In genomic region chr22:41401781-41402648, GRCh38 we compare ENCODE assay signal across 1 cellular context.
TF ChIP-seq lines count a peak whose summit lies in the region.

No MANE protein-coding gene starts in this region.

TF ChIP-seq in HepG2, 621 proteins besides CTCF, POLR2A, EP300 and RAD21 (continued from another document and continues in another):
- TF ChIP-seq SNAPC4 (CRISPR knock-in tag; IDR thresholded peaks at IDR 0.05) (no peak), GPBP1L1 (CRISPR knock-in tag; IDR thresholded peaks at IDR 0.05) (no peak), KLF12 (CRISPR knock-in tag; IDR thresholded peaks at IDR 0.05; ENCODE audit: borderline replicate concordance) (no peak), PHF20 (CRISPR knock-in tag; IDR thresholded peaks at IDR 0.05) (no peak), NFE2L2 (IDR thresholded peaks at IDR 0.05; ENCODE audit: low read length) (no peak), ZNF333 (CRISPR knock-in tag; IDR thresholded peaks at IDR 0.05; ENCODE audit: borderline replicate concordance) (no peak), ZNF549 (CRISPR knock-in tag; IDR thresholded peaks at IDR 0.05) (no peak), CEBPB (IDR thresholded peaks at IDR 0.05; ENCODE audit: borderline replicate concordance, low read depth, low read length) (no peak), ZNF138 (CRISPR knock-in tag; IDR thresholded peaks at IDR 0.05; ENCODE audit: low read depth) (no peak), SIX4 (CRISPR knock-in tag; IDR thresholded peaks at IDR 0.05) (no peak), TCF7L2 (IDR thresholded peaks at IDR 0.05; ENCODE audit: low read depth, low read length) (no peak), ZBTB7B (CRISPR knock-in tag; IDR thresholded peaks at IDR 0.05) (peak; percentile 41; the same call in 1 of the 2 replicates), ZNF615 (CRISPR knock-in tag; IDR thresholded peaks at IDR 0.05; ENCODE audit: borderline replicate concordance) (no peak), ATAD3A (CRISPR knock-in tag; IDR thresholded peaks at IDR 0.05) (no peak), ZNF781 (CRISPR knock-in tag; IDR thresholded peaks at IDR 0.05; ENCODE audit: borderline replicate concordance, not compliant biosample characterization) (no peak), SPEN (CRISPR knock-in tag; IDR thresholded peaks at IDR 0.05; ENCODE audit: low read depth) (no peak), ZBTB3 (CRISPR knock-in tag; IDR thresholded peaks at IDR 0.05; ENCODE audit: borderline replicate concordance, low read depth) (no peak), RFX5 (IDR thresholded peaks at IDR 0.05; ENCODE audit: low read depth, low read length) (peak; percentile 62; the same call in 1 of the 2 replicates), ATRX (CRISPR knock-in tag; IDR thresholded peaks at IDR 0.05; ENCODE audit: borderline replicate concordance) (no peak), JUNB (CRISPR knock-in tag; IDR thresholded peaks at IDR 0.05; ENCODE audit: borderline replicate concordance) (no peak), HMGA1 (CRISPR knock-in tag; conservative IDR thresholded peaks at IDR 0.05) (no peak), ZNF775 (CRISPR knock-in tag; IDR thresholded peaks at IDR 0.05; ENCODE audit: borderline replicate concordance) (no peak), ZNF317 (CRISPR knock-in tag; IDR thresholded peaks at IDR 0.05) (no peak), KMT2B (CRISPR knock-in tag; IDR thresholded peaks at IDR 0.05) (no peak), NCOR1 (IDR thresholded peaks at IDR 0.05; ENCODE audit: borderline replicate concordance, low read length) (peak; percentile 51; the same call in 1 of the 2 replicates), ZSCAN22 (CRISPR knock-in tag; IDR thresholded peaks at IDR 0.05) (no peak), ARNT2 (CRISPR knock-in tag; IDR thresholded peaks at IDR 0.05; ENCODE audit: low read depth) (no peak)
- TF ChIP-seq, protein P1, sequence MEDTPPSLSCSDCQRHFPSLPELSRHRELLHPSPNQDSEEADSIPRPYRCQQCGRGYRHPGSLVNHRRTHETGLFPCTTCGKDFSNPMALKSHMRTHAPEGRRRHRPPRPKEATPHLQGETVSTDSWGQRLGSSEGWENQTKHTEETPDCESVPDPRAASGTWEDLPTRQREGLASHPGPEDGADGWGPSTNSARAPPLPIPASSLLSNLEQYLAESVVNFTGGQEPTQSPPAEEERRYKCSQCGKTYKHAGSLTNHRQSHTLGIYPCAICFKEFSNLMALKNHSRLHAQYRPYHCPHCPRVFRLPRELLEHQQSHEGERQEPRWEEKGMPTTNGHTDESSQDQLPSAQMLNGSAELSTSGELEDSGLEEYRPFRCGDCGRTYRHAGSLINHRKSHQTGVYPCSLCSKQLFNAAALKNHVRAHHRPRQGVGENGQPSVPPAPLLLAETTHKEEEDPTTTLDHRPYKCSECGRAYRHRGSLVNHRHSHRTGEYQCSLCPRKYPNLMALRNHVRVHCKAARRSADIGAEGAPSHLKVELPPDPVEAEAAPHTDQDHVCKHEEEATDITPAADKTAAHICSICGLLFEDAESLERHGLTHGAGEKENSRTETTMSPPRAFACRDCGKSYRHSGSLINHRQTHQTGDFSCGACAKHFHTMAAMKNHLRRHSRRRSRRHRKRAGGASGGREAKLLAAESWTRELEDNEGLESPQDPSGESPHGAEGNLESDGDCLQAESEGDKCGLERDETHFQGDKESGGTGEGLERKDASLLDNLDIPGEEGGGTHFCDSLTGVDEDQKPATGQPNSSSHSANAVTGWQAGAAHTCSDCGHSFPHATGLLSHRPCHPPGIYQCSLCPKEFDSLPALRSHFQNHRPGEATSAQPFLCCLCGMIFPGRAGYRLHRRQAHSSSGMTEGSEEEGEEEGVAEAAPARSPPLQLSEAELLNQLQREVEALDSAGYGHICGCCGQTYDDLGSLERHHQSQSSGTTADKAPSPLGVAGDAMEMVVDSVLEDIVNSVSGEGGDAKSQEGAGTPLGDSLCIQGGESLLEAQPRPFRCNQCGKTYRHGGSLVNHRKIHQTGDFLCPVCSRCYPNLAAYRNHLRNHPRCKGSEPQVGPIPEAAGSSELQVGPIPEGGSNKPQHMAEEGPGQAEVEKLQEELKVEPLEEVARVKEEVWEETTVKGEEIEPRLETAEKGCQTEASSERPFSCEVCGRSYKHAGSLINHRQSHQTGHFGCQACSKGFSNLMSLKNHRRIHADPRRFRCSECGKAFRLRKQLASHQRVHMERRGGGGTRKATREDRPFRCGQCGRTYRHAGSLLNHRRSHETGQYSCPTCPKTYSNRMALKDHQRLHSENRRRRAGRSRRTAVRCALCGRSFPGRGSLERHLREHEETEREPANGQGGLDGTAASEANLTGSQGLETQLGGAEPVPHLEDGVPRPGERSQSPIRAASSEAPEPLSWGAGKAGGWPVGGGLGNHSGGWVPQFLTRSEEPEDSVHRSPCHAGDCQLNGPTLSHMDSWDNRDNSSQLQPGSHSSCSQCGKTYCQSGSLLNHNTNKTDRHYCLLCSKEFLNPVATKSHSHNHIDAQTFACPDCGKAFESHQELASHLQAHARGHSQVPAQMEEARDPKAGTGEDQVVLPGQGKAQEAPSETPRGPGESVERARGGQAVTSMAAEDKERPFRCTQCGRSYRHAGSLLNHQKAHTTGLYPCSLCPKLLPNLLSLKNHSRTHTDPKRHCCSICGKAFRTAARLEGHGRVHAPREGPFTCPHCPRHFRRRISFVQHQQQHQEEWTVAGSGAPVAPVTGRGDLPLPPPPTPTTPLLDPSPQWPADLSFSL (CRISPR knock-in tag; IDR thresholded peaks at IDR 0.05), result no peak
- TF ChIP-seq, protein P2, sequence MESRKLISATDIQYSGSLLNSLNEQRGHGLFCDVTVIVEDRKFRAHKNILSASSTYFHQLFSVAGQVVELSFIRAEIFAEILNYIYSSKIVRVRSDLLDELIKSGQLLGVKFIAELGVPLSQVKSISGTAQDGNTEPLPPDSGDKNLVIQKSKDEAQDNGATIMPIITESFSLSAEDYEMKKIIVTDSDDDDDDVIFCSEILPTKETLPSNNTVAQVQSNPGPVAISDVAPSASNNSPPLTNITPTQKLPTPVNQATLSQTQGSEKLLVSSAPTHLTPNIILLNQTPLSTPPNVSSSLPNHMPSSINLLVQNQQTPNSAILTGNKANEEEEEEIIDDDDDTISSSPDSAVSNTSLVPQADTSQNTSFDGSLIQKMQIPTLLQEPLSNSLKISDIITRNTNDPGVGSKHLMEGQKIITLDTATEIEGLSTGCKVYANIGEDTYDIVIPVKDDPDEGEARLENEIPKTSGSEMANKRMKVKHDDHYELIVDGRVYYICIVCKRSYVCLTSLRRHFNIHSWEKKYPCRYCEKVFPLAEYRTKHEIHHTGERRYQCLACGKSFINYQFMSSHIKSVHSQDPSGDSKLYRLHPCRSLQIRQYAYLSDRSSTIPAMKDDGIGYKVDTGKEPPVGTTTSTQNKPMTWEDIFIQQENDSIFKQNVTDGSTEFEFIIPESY (CRISPR knock-in tag; IDR thresholded peaks at IDR 0.05), result 0 out of 2 replicates have a peak, but pooled peaks have one; percentile 36
- TF ChIP-seq, protein P3, sequence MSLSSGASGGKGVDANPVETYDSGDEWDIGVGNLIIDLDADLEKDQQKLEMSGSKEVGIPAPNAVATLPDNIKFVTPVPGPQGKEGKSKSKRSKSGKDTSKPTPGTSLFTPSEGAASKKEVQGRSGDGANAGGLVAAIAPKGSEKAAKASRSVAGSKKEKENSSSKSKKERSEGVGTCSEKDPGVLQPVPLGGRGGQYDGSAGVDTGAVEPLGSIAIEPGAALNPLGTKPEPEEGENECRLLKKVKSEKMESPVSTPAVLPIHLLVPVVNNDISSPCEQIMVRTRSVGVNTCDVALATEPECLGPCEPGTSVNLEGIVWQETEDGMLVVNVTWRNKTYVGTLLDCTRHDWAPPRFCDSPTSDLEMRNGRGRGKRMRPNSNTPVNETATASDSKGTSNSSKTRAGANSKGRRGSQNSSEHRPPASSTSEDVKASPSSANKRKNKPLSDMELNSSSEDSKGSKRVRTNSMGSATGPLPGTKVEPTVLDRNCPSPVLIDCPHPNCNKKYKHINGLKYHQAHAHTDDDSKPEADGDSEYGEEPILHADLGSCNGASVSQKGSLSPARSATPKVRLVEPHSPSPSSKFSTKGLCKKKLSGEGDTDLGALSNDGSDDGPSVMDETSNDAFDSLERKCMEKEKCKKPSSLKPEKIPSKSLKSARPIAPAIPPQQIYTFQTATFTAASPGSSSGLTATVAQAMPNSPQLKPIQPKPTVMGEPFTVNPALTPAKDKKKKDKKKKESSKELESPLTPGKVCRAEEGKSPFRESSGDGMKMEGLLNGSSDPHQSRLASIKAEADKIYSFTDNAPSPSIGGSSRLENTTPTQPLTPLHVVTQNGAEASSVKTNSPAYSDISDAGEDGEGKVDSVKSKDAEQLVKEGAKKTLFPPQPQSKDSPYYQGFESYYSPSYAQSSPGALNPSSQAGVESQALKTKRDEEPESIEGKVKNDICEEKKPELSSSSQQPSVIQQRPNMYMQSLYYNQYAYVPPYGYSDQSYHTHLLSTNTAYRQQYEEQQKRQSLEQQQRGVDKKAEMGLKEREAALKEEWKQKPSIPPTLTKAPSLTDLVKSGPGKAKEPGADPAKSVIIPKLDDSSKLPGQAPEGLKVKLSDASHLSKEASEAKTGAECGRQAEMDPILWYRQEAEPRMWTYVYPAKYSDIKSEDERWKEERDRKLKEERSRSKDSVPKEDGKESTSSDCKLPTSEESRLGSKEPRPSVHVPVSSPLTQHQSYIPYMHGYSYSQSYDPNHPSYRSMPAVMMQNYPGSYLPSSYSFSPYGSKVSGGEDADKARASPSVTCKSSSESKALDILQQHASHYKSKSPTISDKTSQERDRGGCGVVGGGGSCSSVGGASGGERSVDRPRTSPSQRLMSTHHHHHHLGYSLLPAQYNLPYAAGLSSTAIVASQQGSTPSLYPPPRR (CRISPR knock-in tag; IDR thresholded peaks at IDR 0.05; ENCODE audit: borderline replicate concordance), result no peak
- TF ChIP-seq, protein P4, sequence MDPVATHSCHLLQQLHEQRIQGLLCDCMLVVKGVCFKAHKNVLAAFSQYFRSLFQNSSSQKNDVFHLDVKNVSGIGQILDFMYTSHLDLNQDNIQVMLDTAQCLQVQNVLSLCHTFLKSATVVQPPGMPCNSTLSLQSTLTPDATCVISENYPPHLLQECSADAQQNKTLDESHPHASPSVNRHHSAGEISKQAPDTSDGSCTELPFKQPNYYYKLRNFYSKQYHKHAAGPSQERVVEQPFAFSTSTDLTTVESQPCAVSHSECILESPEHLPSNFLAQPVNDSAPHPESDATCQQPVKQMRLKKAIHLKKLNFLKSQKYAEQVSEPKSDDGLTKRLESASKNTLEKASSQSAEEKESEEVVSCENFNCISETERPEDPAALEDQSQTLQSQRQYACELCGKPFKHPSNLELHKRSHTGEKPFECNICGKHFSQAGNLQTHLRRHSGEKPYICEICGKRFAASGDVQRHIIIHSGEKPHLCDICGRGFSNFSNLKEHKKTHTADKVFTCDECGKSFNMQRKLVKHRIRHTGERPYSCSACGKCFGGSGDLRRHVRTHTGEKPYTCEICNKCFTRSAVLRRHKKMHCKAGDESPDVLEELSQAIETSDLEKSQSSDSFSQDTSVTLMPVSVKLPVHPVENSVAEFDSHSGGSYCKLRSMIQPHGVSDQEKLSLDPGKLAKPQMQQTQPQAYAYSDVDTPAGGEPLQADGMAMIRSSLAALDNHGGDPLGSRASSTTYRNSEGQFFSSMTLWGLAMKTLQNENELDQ (CRISPR knock-in tag; IDR thresholded peaks at IDR 0.05; ENCODE audit: borderline replicate concordance), result no peak
- TF ChIP-seq, protein P5, sequence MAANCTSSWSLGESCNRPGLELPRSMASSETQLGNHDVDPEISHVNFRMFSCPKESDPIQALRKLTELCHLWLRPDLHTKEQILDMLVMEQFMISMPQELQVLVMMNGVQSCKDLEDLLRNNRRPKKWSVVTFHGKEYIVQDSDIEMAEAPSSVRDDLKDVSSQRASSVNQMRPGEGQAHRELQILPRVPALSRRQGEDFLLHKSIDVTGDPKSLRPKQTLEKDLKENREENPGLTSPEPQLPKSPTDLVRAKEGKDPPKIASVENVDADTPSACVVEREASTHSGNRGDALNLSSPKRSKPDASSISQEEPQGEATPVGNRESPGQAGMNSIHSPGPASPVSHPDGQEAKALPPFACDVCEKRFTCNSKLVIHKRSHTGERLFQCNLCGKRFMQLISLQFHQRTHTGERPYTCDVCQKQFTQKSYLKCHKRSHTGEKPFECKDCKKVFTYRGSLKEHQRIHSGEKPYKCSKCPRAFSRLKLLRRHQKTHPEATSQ (CRISPR knock-in tag; IDR thresholded peaks at IDR 0.05; ENCODE audit: borderline replicate concordance), result no peak
- TF ChIP-seq, protein P6, sequence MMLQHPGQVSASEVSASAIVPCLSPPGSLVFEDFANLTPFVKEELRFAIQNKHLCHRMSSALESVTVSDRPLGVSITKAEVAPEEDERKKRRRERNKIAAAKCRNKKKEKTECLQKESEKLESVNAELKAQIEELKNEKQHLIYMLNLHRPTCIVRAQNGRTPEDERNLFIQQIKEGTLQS (CRISPR knock-in tag; IDR thresholded peaks at IDR 0.05), result no peak
